In genomic region chr18:59718108-59719057, GRCh38 we compare ENCODE assay signal across 11 cellular contexts. TPM values are rescaled to one million over a fixed set of nuclear protein-coding genes. Genes with fewer than 3 reads are reported as not detected.
A peak's percentile ranks its signal among the peaks of the same experiment; 100 is the strongest.
DNase-seq lines count a peak whose midpoint lies in the region; ATAC-seq and TF ChIP-seq lines count a peak whose summit lies in the region.
"Had no signal": no experiment of that assay in that cellular context is flagged by ENCODE, and none has a peak within 500 bp of the region (broad histone marks: within the 10 kb centered on the region; RNA-seq: fewer than 3 reads in every experiment).

No MANE protein-coding gene starts in this region.

- peaks cover 2% of the 10 kb centered on the region; the same call in 1 of the 2 replicates for H3K27me3 Mint-ChIP-seq in HFFc6 (ENCODE audit: insufficient read depth)

- H3K27ac Mint-ChIP-seq in HFFc6 = peak overlapping the region; percentile 92

- H2AFZ ChIP-seq in ACC112 (ENCODE audit: low read length, unreplicated experiment) = no peak overlapping the region

- peak; percentile 98 for DNase-seq in HFFc6
- peak; percentile 43 for DNase-seq in amniotic stem cell (lab: John Stamatoyannopoulos, UW)
- peak; percentile 96 for DNase-seq in iris pigment epithelial cell (ENCODE audit: low read depth)
- no peak for DNase-seq in middle frontal gyrus (ENCODE audit: extremely low spot score, low spot score)
- DNase-seq in heart left ventricle = no peak
- DNase-seq: activated CD4-positive, alpha-beta T cell treated with anti-CD3 and anti-CD28 coated beads for 1 hour; C1 segment of cervical spinal cord; NCI-H2107 had no signal

- H3K9me3 ChIP-seq in heart left ventricle = peaks cover 0 to 6% (median 0%) of the 10 kb centered on the region in 12 donors

- peaks cover 59% of the 10 kb centered on the region for H3K4me1 ChIP-seq in ACC112 (ENCODE audit: control insufficient read depth, insufficient read depth, low read length, unreplicated experiment)
- no peaks in the 10 kb centered on the region for H3K4me1 ChIP-seq in heart left ventricle

- intact Hi-C loops in heart left ventricle (cut with DNase I) = no loop called here

- H3K27me3 ChIP-seq in ACC112 (ENCODE audit: insufficient read depth, low read length) (no peaks in the 10 kb centered on the region), heart left ventricle (peaks cover 0 to 4% (median 0%) of the 10 kb centered on the region in 9 donors)

- H3K9me3 Mint-ChIP-seq in HFFc6 = peaks cover 8% of the 10 kb centered on the region

- H3K27ac ChIP-seq in ACC112 (ENCODE audit: low read depth, low read length) (peak overlapping the region; percentile 94), heart left ventricle (no peak overlapping the region)

- TF ChIP-seq CTCF in HFFc6 (IDR thresholded peaks at IDR 0.05) (no peak), heart left ventricle (IDR thresholded peaks at IDR 0.05) (no peak)

- TF ChIP-seq POLR2A in heart left ventricle (IDR thresholded peaks at IDR 0.05) = no peak

- H3K4me3 Mint-ChIP-seq in HFFc6 = peak overlapping the region; percentile 70

- WGBS in heart left ventricle, 4 donors = 39 to 54% (median 50%) methylated on average over 7 of the region's 7 CpGs

- H3K4me3 ChIP-seq in ACC112 (ENCODE audit: low read depth, low read length) (peak overlapping the region; percentile 1; the same call in 1 of the 2 replicates), heart left ventricle (no peak overlapping the region)

- peaks cover 20% of the 10 kb centered on the region for H3K36me3 Mint-ChIP-seq in HFFc6 (ENCODE audit: low read depth)

- ATAC-seq in GM19467 (IDR thresholded peaks at IDR 0.05; ENCODE audit: unreplicated experiment) (no peak), GM18873 (IDR thresholded peaks at IDR 0.05; ENCODE audit: low FRiP score, unreplicated experiment) (no peak), heart left ventricle (no peak)

- H3K36me3 ChIP-seq in ACC112 (ENCODE audit: insufficient read depth, low read length) = no peaks in the 10 kb centered on the region
- H3K36me3 ChIP-seq in heart left ventricle = no peaks in the 10 kb centered on the region

- H3K4me1 Mint-ChIP-seq in HFFc6 (ENCODE audit: low read depth) = peaks cover 72% of the 10 kb centered on the region

- no peaks in the 10 kb centered on the region for H3K79me2 ChIP-seq in ACC112 (ENCODE audit: control insufficient read depth, insufficient read depth, low read length, unreplicated experiment)

RNA-seq across cellular contexts. Expression of gene CCBE1, which starts 21.2 kb away (rescaled TPM):
- 100 to 1,000 TPM; 161 to 223 (median 206) TPM for total RNA-seq in HFFc6 (2021; fragmentation: NEBNext Ultra II Directional; extraction: Animal tissue kit (Norgen Biotek cat#: 25700))
- 1 to 10 TPM in 3 of 9 donors, under 1 TPM in 6; 0.20 to 6.3 (median 0.74) TPM for total RNA-seq in heart left ventricle
- polyA plus RNA-seq in heart left ventricle = under 1 TPM; 0.15 to 1.00 TPM

Comparison
In these comparisons a context has a peak if more than half of its experiments do, and no peak if none do; other contexts are left out.
1. DNase-seq: peak in HFFc6 (single experiment), amniotic stem cell (single experiment) and iris pigment epithelial cell (single experiment); none in middle frontal gyrus (single experiment) and heart left ventricle (0 of 5).
2. RNA of gene CCBE1, which starts 21.2 kb away (total RNA-seq): 161 to 223 TPM in HFFc6; 0.20 to 6.3 TPM in heart left ventricle; every median in the first group is over 10 times any median in the second.